In genomic region chr12:30807695-30808034, GRCh38 we compare ENCODE assay signal across 10 cellular contexts.
"Had no signal": no experiment of that assay in that cellular context is flagged by ENCODE, and none has a peak within 500 bp of the region (broad histone marks: within the 10 kb centered on the region; RNA-seq: fewer than 3 reads in every experiment).

No MANE protein-coding gene starts in this region.

- H3K4me3 Mint-ChIP-seq: immature natural killer cell had no signal

- H3K9me3 ChIP-seq: esophagus muscularis mucosa, testis, upper lobe of right lung had no signal

- H3K4me1 Mint-ChIP-seq: immature natural killer cell had no signal

- H3K27ac ChIP-seq: esophagus muscularis mucosa, left ventricle myocardium inferior, testis, upper lobe of right lung had no signal

- H3K27ac Mint-ChIP-seq: activated naive CD4-positive, alpha-beta T cell treated with anti-CD3 and anti-CD28 coated beads, Interleukin-2, amount 50 U/mL, for 72 hours had no signal

- H3K9me3 Mint-ChIP-seq: activated naive CD4-positive, alpha-beta T cell treated with anti-CD3 and anti-CD28 coated beads, Interleukin-2, amount 50 U/mL, for 72 hours had no signal

- H3K27me3 ChIP-seq: esophagus muscularis mucosa, testis, upper lobe of right lung had no signal

- H3K4me1 ChIP-seq: testis, upper lobe of right lung had no signal

- DNase-seq: activated CD4-positive, alpha-beta T cell treated with anti-CD3 and anti-CD28 coated beads, Interleukin-2, amount 50 U/mL, for 1 hour; activated CD4-positive, CD25-positive, alpha-beta regulatory T cell; effector memory CD4-positive, alpha-beta T cell; left ventricle myocardium inferior; T-helper 9 cell; upper lobe of right lung had no signal

- H3K36me3 ChIP-seq: esophagus muscularis mucosa, left ventricle myocardium inferior, upper lobe of right lung had no signal

- H3K36me3 Mint-ChIP-seq: activated naive CD4-positive, alpha-beta T cell treated with anti-CD3 and anti-CD28 coated beads, Interleukin-2, amount 50 U/mL, for 72 hours had no signal

- H3K4me3 ChIP-seq: esophagus muscularis mucosa, left ventricle myocardium inferior, testis, upper lobe of right lung had no signal
